8 cellular contexts compared by ENCODE assay signal in genomic region chr1:26828352-26829093, GRCh38. TPM values are rescaled to one million over a fixed set of nuclear protein-coding genes. Genes with fewer than 3 reads are reported as not detected.
DNase-seq lines count a peak whose midpoint lies in the region; ATAC-seq and TF ChIP-seq lines count a peak whose summit lies in the region.

No MANE protein-coding gene starts in this region.

- H3K27ac ChIP-seq in psoas muscle, result no peak overlapping the region

- DNase-seq in GM20000 (ENCODE audit: low spot score), result peak; percentile 51
- peak; percentile 32 for DNase-seq in T-helper 2 cell treated with Interferon-gamma antibody and Interleukin-4, amounts not matched to agents 5 μg/mL and 100 μg/mL, for 36 hours (ENCODE audit: low spot score)
- no peak for DNase-seq in fibroblast of the aortic adventitia (ENCODE audit: low read depth)
- DNase-seq in psoas muscle, result no peak
- no peak for DNase-seq in LoVo (ENCODE audit: low spot score)
- no peak for DNase-seq in cerebellar cortex (ENCODE audit: low spot score)

- H3K36me3 Mint-ChIP-seq in T-helper 2 cell treated with Interferon-gamma antibody and Interleukin-4, amounts not matched to agents 5 μg/mL and 100 μg/mL, for 36 hours (ENCODE audit: low read depth), result peaks cover 40% of the 10 kb centered on the region

- no peaks in the 10 kb centered on the region for H3K9me3 ChIP-seq in psoas muscle

- H3K4me3 Mint-ChIP-seq in T-helper 2 cell treated with Interferon-gamma antibody and Interleukin-4, amounts not matched to agents 5 μg/mL and 100 μg/mL, for 36 hours, result peak overlapping the region; percentile 97

- H3K4me1 ChIP-seq in psoas muscle, result peaks cover 18% of the 10 kb centered on the region

- H3K27me3 Mint-ChIP-seq in T-helper 2 cell treated with Interferon-gamma antibody and Interleukin-4, amounts not matched to agents 5 μg/mL and 100 μg/mL, for 36 hours (ENCODE audit: low read depth), result no peaks in the 10 kb centered on the region

- no peaks in the 10 kb centered on the region for H3K9me3 Mint-ChIP-seq in T-helper 2 cell treated with Interferon-gamma antibody and Interleukin-4, amounts not matched to agents 5 μg/mL and 100 μg/mL, for 36 hours

- TF ChIP-seq CTCF in GM20000 (IDR thresholded peaks at IDR 0.05; ENCODE audit: extremely low read depth, missing control alignments), result no peak
- no peak for TF ChIP-seq CTCF in fibroblast of the aortic adventitia (IDR thresholded peaks at IDR 0.05; ENCODE audit: insufficient read depth, low read length)
- no peak for TF ChIP-seq CTCF in psoas muscle (IDR thresholded peaks at IDR 0.05)

- peak overlapping the region; percentile 1 for H3K4me3 ChIP-seq in fibroblast of the aortic adventitia (ENCODE audit: low read depth, low read length)
- H3K4me3 ChIP-seq in psoas muscle, result peak overlapping the region; percentile 80

- H3K27me3 ChIP-seq in psoas muscle (ENCODE audit: insufficient read depth in 3 of 3, low read length in 2 of 3), result no peaks in the 10 kb centered on the region

- peaks cover 0 to 25% of the 10 kb centered on the region in 2 donors for H3K36me3 ChIP-seq in psoas muscle (ENCODE audit: insufficient read depth in 1 of 2, low read depth in 1 of 2)

- H3K4me1 Mint-ChIP-seq in T-helper 2 cell treated with Interferon-gamma antibody and Interleukin-4, amounts not matched to agents 5 μg/mL and 100 μg/mL, for 36 hours (ENCODE audit: low read depth), result peaks cover 54% of the 10 kb centered on the region

- intact Hi-C loops in psoas muscle (cut with DNase I), result no loop called here

- no peak for ATAC-seq in psoas muscle
- ATAC-seq in GM19035 (IDR thresholded peaks at IDR 0.05; ENCODE audit: unreplicated experiment), result no peak
- no peak for ATAC-seq in GM21717 (IDR thresholded peaks at IDR 0.05; ENCODE audit: unreplicated experiment)

- 61 to 68% (median 63%) methylated on average over 7 of the region's 7 CpGs for WGBS in psoas muscle, 3 donors

- H3K27ac Mint-ChIP-seq in T-helper 2 cell treated with Interferon-gamma antibody and Interleukin-4, amounts not matched to agents 5 μg/mL and 100 μg/mL, for 36 hours, result peak overlapping the region; percentile 91

RNA-seq across cellular contexts. Expression of gene ZDHHC18, which starts 2.0 kb away (rescaled TPM):
- 2.5 and 10.4 TPM in 2 replicates for total RNA-seq in fibroblast of the aortic adventitia (ENCODE audit: low replicate concordance)
- 10 to 100 TPM in 3 of 4 donors, 1 to 10 TPM in 1; 9.9 to 16.9 (median 12.5) TPM for total RNA-seq in psoas muscle
- 10 to 100 TPM in 1 of 3 donors, 1 to 10 TPM in 2; 7.7 to 11.3 (median 9.6) TPM for polyA plus RNA-seq in psoas muscle

RNA-seq across cellular contexts. Expression of gene SFN, which starts 34.4 kb away (rescaled TPM):
- 1.1 TPM in 1 of 2 replicates, not detected in the other for total RNA-seq in fibroblast of the aortic adventitia (ENCODE audit: low replicate concordance)
- total RNA-seq in psoas muscle, result 10 to 100 TPM in 1 of 4 donors, under 1 TPM in 3; 0.17 to 26.7 (median 0.55) TPM
- under 1 TPM; 0.05 to 0.35 (median 0.21) TPM for polyA plus RNA-seq in psoas muscle

RNA-seq across cellular contexts. Expression of gene PIGV, which starts 40.8 kb away (rescaled TPM):
- total RNA-seq in fibroblast of the aortic adventitia (ENCODE audit: low replicate concordance) (11.5 and 18.1 TPM in 2 replicates), psoas muscle (1 to 10 TPM; 4.2 to 7.4 (median 5.5) TPM)
- polyA plus RNA-seq in psoas muscle, result 1 to 10 TPM; 2.5 to 5.5 (median 3.4) TPM

Comparison
In these comparisons a context has a peak if more than half of its experiments do, and no peak if none do; other contexts are left out.
1. DNase-seq: peak in GM20000 (single experiment) and T-helper 2 cell treated with Interferon-gamma antibody and Interleukin-4, amounts not matched to agents 5 μg/mL and 100 μg/mL, for 36 hours (single experiment); none in fibroblast of the aortic adventitia (single experiment), psoas muscle (0 of 2), LoVo (single experiment) and cerebellar cortex (single experiment).